In the genomic region with DNA sequence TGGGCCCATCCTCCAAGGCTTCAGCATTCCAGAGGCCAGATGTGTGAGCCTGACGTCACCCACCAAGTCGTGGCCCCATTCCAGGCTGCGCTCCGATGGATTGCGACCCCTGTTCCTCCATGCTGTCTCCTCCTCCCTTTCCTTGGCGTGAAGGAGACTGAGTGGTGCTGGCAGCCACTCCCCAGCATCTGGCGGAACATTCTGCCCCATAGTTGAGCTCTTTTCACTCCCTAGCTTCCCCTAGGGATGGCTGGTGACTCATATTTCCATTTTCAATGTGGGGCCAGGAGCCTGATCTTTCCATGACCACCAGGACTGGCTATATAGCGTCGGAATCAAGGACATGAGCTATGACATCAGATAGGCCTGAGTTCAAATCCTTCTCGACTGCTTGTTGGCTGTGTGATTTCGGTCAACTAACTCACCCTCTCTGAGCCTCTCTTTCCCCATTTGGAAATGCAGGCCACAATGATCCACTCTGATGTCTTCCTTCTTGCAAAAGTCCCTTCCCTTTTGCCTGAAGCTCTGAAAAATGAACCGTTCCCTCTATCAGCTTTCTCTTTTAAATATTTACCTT, we compare ENCODE assay signal across 8 cellular contexts. TPM values are rescaled to one million over a fixed set of nuclear protein-coding genes. Genes with fewer than 3 reads are reported as not detected.
A peak's percentile ranks its signal among the peaks of the same experiment; 100 is the strongest.
DNase-seq lines count a peak whose midpoint lies in the region; ATAC-seq, FAIRE-seq and TF ChIP-seq lines count a peak whose summit lies in the region.

No MANE protein-coding gene starts in this region.

- no peak overlapping the region for H2BK120ac ChIP-seq in mesenchymal stem cell (ENCODE audit: low read depth, low read length)

- peak overlapping the region; percentile 73 for H3K9ac ChIP-seq in mesenchymal stem cell (ENCODE audit: low read length)

- H3K79me1 ChIP-seq in mesenchymal stem cell (replicated peaks; ENCODE audit: low read length, poor library complexity, severe bottlenecking), result no peaks in the 10 kb centered on the region

- TF ChIP-seq POLR2A in upper lobe of left lung (IDR thresholded peaks at IDR 0.05) (no peak), GM18505 (IDR thresholded peaks at IDR 0.05; ENCODE audit: borderline replicate concordance, extremely low read depth, insufficient read depth, insufficient read length) (no peak)

- no peak overlapping the region for H3K23ac ChIP-seq in mesenchymal stem cell (ENCODE audit: low read length in 2 of 2)

- no peak overlapping the region for H2AFZ ChIP-seq in mesenchymal stem cell (ENCODE audit: low read depth, low read length)

- TF ChIP-seq CTCF in upper lobe of left lung (IDR thresholded peaks at IDR 0.05) (peak in 1 of 6 experiments; percentile 33), GM13977 (IDR thresholded peaks at IDR 0.05; ENCODE audit: extremely low read depth, insufficient read depth, missing control alignments) (no peak)

- DNase-seq in NCI-H1694 (lab: John Stamatoyannopoulos, UW) (peak; percentile 87), mesenchymal stem cell (peak; percentile 97), upper lobe of left lung (peak; percentile 63 to 87), GM13977 (ENCODE audit: low spot score) (no peak), HAP-1 (ENCODE audit: low spot score in 2 of 2) (no peak)

- H3K4me1 ChIP-seq in mesenchymal stem cell (ENCODE audit: control insufficient read depth, insufficient read depth, low read depth, low read length), result peaks cover 27% of the 10 kb centered on the region
- H3K4me1 ChIP-seq in upper lobe of left lung, result peaks cover 35 to 63% (median 58%) of the 10 kb centered on the region in 4 donors
- no peaks in the 10 kb centered on the region for H3K4me1 ChIP-seq in HAP-1

- H2AK5ac ChIP-seq in mesenchymal stem cell (ENCODE audit: low read length, severe bottlenecking), result peak overlapping the region; percentile 1

- H3K27ac ChIP-seq in mesenchymal stem cell (ENCODE audit: low read length, poor library complexity, severe bottlenecking), result peak overlapping the region; percentile 75
- peak overlapping the region; percentile 3 to 92 (median 77) for H3K27ac ChIP-seq in upper lobe of left lung

- no peak overlapping the region for H4K8ac ChIP-seq in mesenchymal stem cell (ENCODE audit: low read length)

- in situ Hi-C loops in GM13977 (cut with MboI; ENCODE audit: low pct_unique_long_range_greater_than_20kb, low sequenced_read_pairs, unreplicated experiment) (no loop called here), HAP-1 (cut with MboI; ENCODE audit: low sequenced_read_pairs) (no loop called here)

- FAIRE-seq in endometrium (lab: Jason Lieb, UNC), result peak; percentile 89

- peak; percentile 79 to 87 for ATAC-seq in upper lobe of left lung (ENCODE audit: low FRiP score in 2 of 2)
- ATAC-seq in GM19452 (IDR thresholded peaks at IDR 0.05; ENCODE audit: unreplicated experiment), result no peak
- ATAC-seq in GM18505 (IDR thresholded peaks at IDR 0.05; ENCODE audit: unreplicated experiment), result no peak

- H2BK15ac ChIP-seq in mesenchymal stem cell (ENCODE audit: low read depth, poor library complexity, severe bottlenecking), result no peak overlapping the region

- H2BK5ac ChIP-seq in mesenchymal stem cell (ENCODE audit: low read depth, low read length, poor library complexity, severe bottlenecking), result no peak overlapping the region

- peak overlapping the region in 1 of 2 experiments; percentile 93 for H2BK12ac ChIP-seq in mesenchymal stem cell (ENCODE audit: low read length in 2 of 2)

- no peak overlapping the region for H3K14ac ChIP-seq in mesenchymal stem cell (ENCODE audit: low read length in 2 of 2)

- H3K4ac ChIP-seq in mesenchymal stem cell (ENCODE audit: low read depth in 1 of 2, low read length in 2 of 2), result peak overlapping the region in 1 of 2 experiments; percentile 17

- WGBS in mesenchymal stem cell, result 27% methylated on average over 11 of the region's 12 CpGs
- WGBS in upper lobe of left lung, 2 donors, result 53 to 72% methylated on average over 12 of the region's 12 CpGs

- no peaks in the 10 kb centered on the region for H3K9me3 ChIP-seq in mesenchymal stem cell (ENCODE audit: control insufficient read depth, low read length)
- H3K9me3 ChIP-seq in upper lobe of left lung, result no peaks in the 10 kb centered on the region
- H3K9me3 ChIP-seq in HAP-1, result no peaks in the 10 kb centered on the region

- H3K4me3 ChIP-seq in mesenchymal stem cell (ENCODE audit: insufficient read depth in 1 of 2, low read depth in 1 of 2, low read length in 2 of 2), result peak overlapping the region in 1 of 2 experiments; percentile 10
- H3K4me3 ChIP-seq in upper lobe of left lung, result no peak overlapping the region
- no peak overlapping the region for H3K4me3 ChIP-seq in HAP-1

- peak overlapping the region; percentile 20 for H3K4me2 ChIP-seq in mesenchymal stem cell (ENCODE audit: low read length, poor library complexity, severe bottlenecking)

- H3K18ac ChIP-seq in mesenchymal stem cell (ENCODE audit: low read depth in 1 of 2, low read length in 2 of 2), result peak overlapping the region in 1 of 2 experiments; percentile 61

- no peak overlapping the region for H4K91ac ChIP-seq in mesenchymal stem cell (ENCODE audit: low read length)

- H3K36me3 ChIP-seq in mesenchymal stem cell (ENCODE audit: control insufficient read depth in 1 of 2, insufficient read depth in 2 of 2, low read depth in 1 of 2, low read length in 2 of 2) (no peaks in the 10 kb centered on the region), upper lobe of left lung (no peaks in the 10 kb centered on the region), HAP-1 (replicated peaks) (no peaks in the 10 kb centered on the region)

- peak in 2 of 4 donors; percentile 64 to 80 for TF ChIP-seq EP300 in upper lobe of left lung (IDR thresholded peaks at IDR 0.05)

- H3K27me3 ChIP-seq in mesenchymal stem cell (ENCODE audit: control insufficient read depth in 1 of 2, insufficient read depth in 1 of 2, low read length in 2 of 2), result no peaks in the 10 kb centered on the region
- no peaks in the 10 kb centered on the region for H3K27me3 ChIP-seq in upper lobe of left lung
- H3K27me3 ChIP-seq in HAP-1 (ENCODE audit: low read depth), result no peaks in the 10 kb centered on the region

RNA-seq across cellular contexts. Expression of a gene that starts 24.5 kb away (rescaled TPM):
- polyA plus RNA-seq in mesenchymal stem cell (2013, experiment 1 of 2), result 214 TPM
- 205 TPM for polyA plus RNA-seq in mesenchymal stem cell (2013, experiment 2 of 2)
- total RNA-seq in upper lobe of left lung, result 1,000 to 10,000 TPM in 3 of 6 donors, 100 to 1,000 TPM in 3; 568 to 1,492 (median 904) TPM

RNA-seq across cellular contexts. Expression of a gene that starts 38.6 kb away (rescaled TPM):
- 143 TPM for polyA plus RNA-seq in mesenchymal stem cell (2013, experiment 1 of 2)
- polyA plus RNA-seq in mesenchymal stem cell (2013, experiment 2 of 2), result 140 TPM
- total RNA-seq in upper lobe of left lung, result 100 to 1,000 TPM; 158 to 225 (median 173) TPM

Comparison
In these comparisons a context has a peak if more than half of its experiments do, and no peak if none do; other contexts are left out.
1. DNase-seq: peak in NCI-H1694 (single experiment), mesenchymal stem cell (single experiment) and upper lobe of left lung (2 of 2); none in GM13977 (single experiment) and HAP-1 (0 of 2).
2. ATAC-seq: peak in upper lobe of left lung (2 of 2); none in GM19452 (single experiment) and GM18505 (single experiment).